Comparison of ENCODE assay signal across 8 cellular contexts in genomic region chr4:179867300-179867878, GRCh38.
A peak's percentile ranks its signal among the peaks of the same experiment; 100 is the strongest.
DNase-seq lines count a peak whose midpoint lies in the region; ATAC-seq lines count a peak whose summit lies in the region.

No MANE protein-coding gene starts in this region.

- H3K9me3 Mint-ChIP-seq in activated naive CD8-positive, alpha-beta T cell treated with anti-CD3 and anti-CD28 coated beads, Interleukin-2, amount 10 ng/mL, durations not matched to agents 7 days and 5 days: no peaks in the 10 kb centered on the region

- DNase-seq in DMS114 treated with DMSO at 0.1 percent for 48 hours (lab: John Stamatoyannopoulos, UW; ENCODE audit: unreplicated experiment) (peak; percentile 5), NCI-H748 treated with DMSO at 0.1 percent for 48 hours (lab: John Stamatoyannopoulos, UW) (peak; percentile 63), kidney tubule cell (ENCODE audit: low spot score) (peak; percentile 57), NCI-H446 treated with DMSO at 0.1 percent for 48 hours (lab: John Stamatoyannopoulos, UW) (no peak)
- DNase-seq in activated naive CD8-positive, alpha-beta T cell treated with anti-CD3 and anti-CD28 coated beads, Interleukin-2, amount 10 ng/mL, durations not matched to agents 7 days and 5 days: peak; percentile 51
- DNase-seq in stimulated activated naive CD4-positive, alpha-beta T cell treated with Interleukin-2 at 50 U/mL for 16 hours (lab: John Stamatoyannopoulos, UW): no peak

- POLR2A ChIA-PET in activated naive CD8-positive, alpha-beta T cell treated with anti-CD3 and anti-CD28 coated beads, Interleukin-2, amount 10 ng/mL, durations not matched to agents 7 days and 5 days (lab: Charles Lee): no interaction called here

- H3K4me3 Mint-ChIP-seq in activated naive CD8-positive, alpha-beta T cell treated with anti-CD3 and anti-CD28 coated beads, Interleukin-2, amount 10 ng/mL, durations not matched to agents 7 days and 5 days: no peak overlapping the region

- no peak overlapping the region for H3K27ac Mint-ChIP-seq in activated naive CD8-positive, alpha-beta T cell treated with anti-CD3 and anti-CD28 coated beads, Interleukin-2, amount 10 ng/mL, durations not matched to agents 7 days and 5 days

- no peaks in the 10 kb centered on the region for H3K4me1 Mint-ChIP-seq in activated naive CD8-positive, alpha-beta T cell treated with anti-CD3 and anti-CD28 coated beads, Interleukin-2, amount 10 ng/mL, durations not matched to agents 7 days and 5 days

- H3K27me3 Mint-ChIP-seq in activated naive CD8-positive, alpha-beta T cell treated with anti-CD3 and anti-CD28 coated beads, Interleukin-2, amount 10 ng/mL, durations not matched to agents 7 days and 5 days: no peaks in the 10 kb centered on the region

- ATAC-seq in GM19023 (IDR thresholded peaks at IDR 0.05; ENCODE audit: unreplicated experiment): peak; percentile 80
- ATAC-seq in HG03103 (IDR thresholded peaks at IDR 0.05; ENCODE audit: low read depth, unreplicated experiment): peak; percentile 98
- ATAC-seq in activated naive CD8-positive, alpha-beta T cell treated with anti-CD3 and anti-CD28 coated beads, Interleukin-2, amount 10 ng/mL, durations not matched to agents 7 days and 5 days (ENCODE audit: low read depth): peak; percentile 76

- H3K36me3 Mint-ChIP-seq in activated naive CD8-positive, alpha-beta T cell treated with anti-CD3 and anti-CD28 coated beads, Interleukin-2, amount 10 ng/mL, durations not matched to agents 7 days and 5 days: no peaks in the 10 kb centered on the region

Comparison
In these comparisons a context has a peak if more than half of its experiments do, and no peak if none do; other contexts are left out.
1. DNase-seq: peak in DMS114 treated with DMSO at 0.1 percent for 48 hours (single experiment), NCI-H748 treated with DMSO at 0.1 percent for 48 hours (single experiment), activated naive CD8-positive, alpha-beta T cell treated with anti-CD3 and anti-CD28 coated beads, Interleukin-2, amount 10 ng/mL, durations not matched to agents 7 days and 5 days (single experiment) and kidney tubule cell (single experiment); none in stimulated activated naive CD4-positive, alpha-beta T cell treated with Interleukin-2 at 50 U/mL for 16 hours (single experiment) and NCI-H446 treated with DMSO at 0.1 percent for 48 hours (single experiment).
2. Peak in every context shown above with its lines, with median percentiles within 50 percentile points of each other: ATAC-seq.